21 cellular contexts compared by ENCODE assay signal in genomic region chrX:137034508-137034872, GRCh38. TPM values are rescaled to one million over a fixed set of nuclear protein-coding genes. Genes with fewer than 3 reads are reported as not detected.
A peak's percentile ranks its signal among the peaks of the same experiment; 100 is the strongest.
DNase-seq lines count a peak whose midpoint lies in the region; ATAC-seq and TF ChIP-seq lines count a peak whose summit lies in the region.
"Had no signal": no experiment of that assay in that cellular context is flagged by ENCODE, and none has a peak within 500 bp of the region (broad histone marks: within the 10 kb centered on the region; RNA-seq: fewer than 3 reads in every experiment).

No MANE protein-coding gene starts in this region.

- peaks cover 13% of the 10 kb centered on the region for H3K4me1 Mint-ChIP-seq in activated naive CD4-positive, alpha-beta T cell treated with anti-CD3 and anti-CD28 coated beads, Interleukin-2, amount 10 ng/mL, durations not matched to agents 7 days and 5 days
- H3K4me1 Mint-ChIP-seq in central memory CD8-positive, alpha-beta T cell, result peaks cover 7% of the 10 kb centered on the region
- peaks cover 5% of the 10 kb centered on the region for H3K4me1 Mint-ChIP-seq in neural crest cell

- no peak overlapping the region for H3K27ac Mint-ChIP-seq in activated naive CD4-positive, alpha-beta T cell treated with anti-CD3 and anti-CD28 coated beads, Interleukin-2, amount 10 ng/mL, durations not matched to agents 7 days and 5 days
- no peak overlapping the region for H3K27ac Mint-ChIP-seq in central memory CD8-positive, alpha-beta T cell (ENCODE audit: low read depth)
- H3K27ac Mint-ChIP-seq in neural crest cell (ENCODE audit: unreplicated experiment), result no peak overlapping the region
- H3K27ac Mint-ChIP-seq: activated CD8-positive, alpha-beta memory T cell treated with anti-CD3 and anti-CD28 coated beads, Interleukin-2, amount 10 ng/mL, durations not matched to agents 7 days and 5 days; activated T-helper 2 cell treated with anti-CD3 and anti-CD28 coated beads, Interferon-gamma antibody, Interleukin-2, Interleukin-4, amounts not matched to agents 10 μg/mL and 5 μg/mL and 100 μg/mL, durations not matched to agents 14 hours and 24 hours and 36 hours had no signal

- peaks cover 8% of the 10 kb centered on the region for H3K4me1 ChIP-seq in HUES48 (ENCODE audit: control insufficient read depth, insufficient read depth, low read length)
- H3K4me1 ChIP-seq: prostate gland, testis had no signal

- CTCF ChIA-PET in activated naive CD4-positive, alpha-beta T cell treated with anti-CD3 and anti-CD28 coated beads, Interleukin-2, amount 10 ng/mL, durations not matched to agents 7 days and 5 days (lab: Charles Lee), result no interaction called here

- DNase-seq in activated naive CD4-positive, alpha-beta T cell treated with anti-CD3 and anti-CD28 coated beads, Interleukin-2, amount 10 ng/mL, durations not matched to agents 7 days and 5 days, result no peak
- no peak for DNase-seq in activated naive CD4-positive, alpha-beta T cell treated with Interleukin-2 at 50 U/mL for 16 hours
- DNase-seq in central memory CD8-positive, alpha-beta T cell (ENCODE audit: low spot score in 2 of 2), result no peak
- DNase-seq in neural crest cell (ENCODE audit: low read depth, low spot score), result no peak
- no peak for DNase-seq in caudate nucleus (lab: John Stamatoyannopoulos, UW)
- DNase-seq in stimulated activated CD4-positive, alpha-beta T cell treated with anti-CD3 and anti-CD28 coated beads, Interleukin-15, amount 100 ng/mL, for 24 hours, result no peak
- DNase-seq: activated CD4-positive, alpha-beta T cell treated with anti-CD3 and anti-CD28 coated beads for 4 hours; activated CD8-positive, alpha-beta memory T cell treated with anti-CD3 and anti-CD28 coated beads, Interleukin-2, amount 10 ng/mL, durations not matched to agents 7 days and 5 days; mesendoderm; MM.1S; NCI-H1694; NCI-H748 treated with DMSO at 0.1 percent for 48 hours; testis had no signal

- peaks cover 97% of the 10 kb centered on the region for H3K27me3 ChIP-seq in HUES48 (ENCODE audit: control insufficient read depth, insufficient read depth, low read length)
- H3K27me3 ChIP-seq: testis had no signal

- H3K27me3 Mint-ChIP-seq in activated naive CD4-positive, alpha-beta T cell treated with anti-CD3 and anti-CD28 coated beads, Interleukin-2, amount 10 ng/mL, durations not matched to agents 7 days and 5 days, result peaks cover 32% of the 10 kb centered on the region
- H3K27me3 Mint-ChIP-seq in central memory CD8-positive, alpha-beta T cell, result peaks cover 28% of the 10 kb centered on the region
- H3K27me3 Mint-ChIP-seq in neural crest cell (ENCODE audit: low read depth), result peaks cover 54% of the 10 kb centered on the region

- H3K9me3 ChIP-seq in HUES48 (ENCODE audit: control insufficient read depth, insufficient read depth, low read length), result no peaks in the 10 kb centered on the region
- H3K9me3 ChIP-seq: prostate gland, SK-N-SH, testis had no signal

- no peak for TF ChIP-seq CTCF in neural crest cell (conservative IDR thresholded peaks at IDR 0.05)

- no peaks in the 10 kb centered on the region for H3K36me3 ChIP-seq in HUES48 (ENCODE audit: control insufficient read depth, insufficient read depth, low read length)
- H3K36me3 ChIP-seq: prostate gland had no signal

- 0 out of 2 replicates have a peak overlapping the region, but pooled peaks have one; percentile 42 for H3K4me3 ChIP-seq in HUES48 (ENCODE audit: low read depth, low read length)
- H3K4me3 ChIP-seq: prostate gland, testis had no signal

- H3K4me3 Mint-ChIP-seq in activated naive CD4-positive, alpha-beta T cell treated with anti-CD3 and anti-CD28 coated beads, Interleukin-2, amount 10 ng/mL, durations not matched to agents 7 days and 5 days, result peak overlapping the region; percentile 21
- H3K4me3 Mint-ChIP-seq in central memory CD8-positive, alpha-beta T cell, result peak overlapping the region; percentile 51
- peak overlapping the region; percentile 63 for H3K4me3 Mint-ChIP-seq in neural crest cell
- H3K4me3 Mint-ChIP-seq: activated CD8-positive, alpha-beta memory T cell treated with anti-CD3 and anti-CD28 coated beads, Interleukin-2, amount 10 ng/mL, durations not matched to agents 7 days and 5 days had no signal

- ATAC-seq in central memory CD8-positive, alpha-beta T cell (replicated peaks; ENCODE audit: extremely low read depth, poor library complexity, severe bottlenecking), result no peak
- no peak for ATAC-seq in SK-N-SH treated with all-trans-retinoic acid at 6 μM for 48 hours
- ATAC-seq: HCT116 had no signal

- H3K9me3 Mint-ChIP-seq in activated naive CD4-positive, alpha-beta T cell treated with anti-CD3 and anti-CD28 coated beads, Interleukin-2, amount 10 ng/mL, durations not matched to agents 7 days and 5 days, result no peaks in the 10 kb centered on the region
- no peaks in the 10 kb centered on the region for H3K9me3 Mint-ChIP-seq in central memory CD8-positive, alpha-beta T cell
- peaks cover 2% of the 10 kb centered on the region for H3K9me3 Mint-ChIP-seq in neural crest cell
- H3K9me3 Mint-ChIP-seq: activated T-helper 2 cell treated with anti-CD3 and anti-CD28 coated beads, Interferon-gamma antibody, Interleukin-2, Interleukin-4, amounts not matched to agents 10 μg/mL and 5 μg/mL and 100 μg/mL, durations not matched to agents 14 hours and 24 hours and 36 hours had no signal

- no peak overlapping the region for H3K9ac ChIP-seq in HUES48 (ENCODE audit: low read depth, low read length)
- H3K9ac ChIP-seq: SK-N-SH had no signal

- H3K27ac ChIP-seq in HUES48 (ENCODE audit: low read depth, low read length) (no peak overlapping the region), caudate nucleus (ENCODE audit: low read depth, low read length) (no peak overlapping the region)
- H3K27ac ChIP-seq: C4-2B, prostate gland, RWPE1, testis had no signal

- H3K36me3 Mint-ChIP-seq in activated naive CD4-positive, alpha-beta T cell treated with anti-CD3 and anti-CD28 coated beads, Interleukin-2, amount 10 ng/mL, durations not matched to agents 7 days and 5 days, result no peaks in the 10 kb centered on the region
- peaks cover 1% of the 10 kb centered on the region for H3K36me3 Mint-ChIP-seq in central memory CD8-positive, alpha-beta T cell (ENCODE audit: insufficient read depth)
- no peaks in the 10 kb centered on the region for H3K36me3 Mint-ChIP-seq in neural crest cell (ENCODE audit: low read depth)
- H3K36me3 Mint-ChIP-seq: activated CD8-positive, alpha-beta memory T cell treated with anti-CD3 and anti-CD28 coated beads, Interleukin-2, amount 10 ng/mL, durations not matched to agents 7 days and 5 days had no signal

TF ChIP-seq in SK-N-SH treated with all-trans-retinoic acid at 6 μM for 48 hours, 23 proteins besides CTCF, POLR2A, EP300 and RAD21:
- TF ChIP-seq ESRRG (CRISPR knock-in tag; IDR thresholded peaks at IDR 0.05) (no peak), ISL1 (CRISPR knock-in tag; IDR thresholded peaks at IDR 0.05) (no peak), ZNF8 (CRISPR knock-in tag; IDR thresholded peaks at IDR 0.05) (no peak), CSRNP3 (CRISPR knock-in tag; IDR thresholded peaks at IDR 0.05) (no peak), TOX (CRISPR knock-in tag; IDR thresholded peaks at IDR 0.05; ENCODE audit: borderline replicate concordance) (no peak), ZNF565 (CRISPR knock-in tag; conservative IDR thresholded peaks at IDR 0.05; ENCODE audit: low read depth) (no peak), BACH2 (CRISPR knock-in tag; IDR thresholded peaks at IDR 0.05; ENCODE audit: borderline replicate concordance) (no peak)

RNA-seq across cellular contexts. Expression of gene GPR101, which starts 0.7 kb away (rescaled TPM):
- total RNA-seq in neural crest cell, result not detected in 2 replicates
- total RNA-seq: activated CD8-positive, alpha-beta memory T cell treated with anti-CD3 and anti-CD28 coated beads, Interleukin-2, amount 10 ng/mL, durations not matched to agents 7 days and 5 days; activated T-helper 2 cell treated with anti-CD3 and anti-CD28 coated beads, Interferon-gamma antibody, Interleukin-2, Interleukin-4, amounts not matched to agents 10 μg/mL and 5 μg/mL and 100 μg/mL, durations not matched to agents 14 hours and 24 hours and 36 hours; prostate gland; testis had no signal
